Comparison of ENCODE assay signal across 1 cellular context in the genomic region with DNA sequence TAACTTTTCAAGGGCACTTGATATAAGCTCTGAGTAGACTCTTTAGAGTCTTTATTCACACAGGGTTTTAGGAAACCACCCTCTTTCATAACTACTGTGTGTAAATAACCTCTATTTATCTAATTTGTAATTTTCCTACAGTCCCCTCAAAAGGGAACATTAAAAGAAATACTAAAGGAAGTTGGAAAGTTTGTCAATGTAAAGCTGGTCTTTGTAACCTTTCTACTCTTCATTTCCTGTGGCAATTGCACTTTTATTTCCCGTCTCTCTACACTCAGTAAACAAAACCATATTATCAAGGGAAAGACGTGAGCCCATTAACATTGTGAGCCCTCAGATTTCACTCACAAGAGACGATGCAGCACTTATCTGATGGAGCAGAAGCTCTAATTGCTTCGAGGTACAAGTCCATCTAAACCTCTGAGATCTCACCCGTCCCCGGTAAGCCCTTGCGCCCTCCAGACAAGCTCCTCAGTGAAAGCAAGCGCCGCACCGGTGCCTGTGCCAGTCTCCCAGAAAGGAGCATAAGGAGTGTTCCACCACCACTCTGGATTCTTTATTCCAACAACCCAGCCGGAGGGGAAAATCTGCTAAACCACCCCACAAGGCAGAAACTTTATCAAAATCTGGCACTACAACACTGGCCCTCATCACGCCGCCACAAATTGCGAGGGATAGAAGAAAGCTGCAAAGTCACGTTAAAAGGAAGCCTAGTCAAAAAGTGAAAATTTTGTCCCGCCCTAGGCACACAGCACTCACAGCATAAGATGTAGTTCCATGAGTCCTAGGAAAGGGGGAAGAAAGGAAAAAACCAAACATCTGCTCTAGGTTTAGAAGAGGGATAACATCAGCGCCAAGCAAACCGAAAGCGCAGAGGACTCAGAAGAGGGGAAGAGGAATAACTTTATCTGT.
TF ChIP-seq lines count a peak whose summit lies in the region.

No MANE protein-coding gene starts in this region.

TF ChIP-seq in SK-N-SH, 30 proteins besides CTCF, POLR2A, EP300 and RAD21 (continued from another document):
- TF ChIP-seq, protein P1, sequence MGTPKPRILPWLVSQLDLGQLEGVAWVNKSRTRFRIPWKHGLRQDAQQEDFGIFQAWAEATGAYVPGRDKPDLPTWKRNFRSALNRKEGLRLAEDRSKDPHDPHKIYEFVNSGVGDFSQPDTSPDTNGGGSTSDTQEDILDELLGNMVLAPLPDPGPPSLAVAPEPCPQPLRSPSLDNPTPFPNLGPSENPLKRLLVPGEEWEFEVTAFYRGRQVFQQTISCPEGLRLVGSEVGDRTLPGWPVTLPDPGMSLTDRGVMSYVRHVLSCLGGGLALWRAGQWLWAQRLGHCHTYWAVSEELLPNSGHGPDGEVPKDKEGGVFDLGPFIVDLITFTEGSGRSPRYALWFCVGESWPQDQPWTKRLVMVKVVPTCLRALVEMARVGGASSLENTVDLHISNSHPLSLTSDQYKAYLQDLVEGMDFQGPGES (IDR thresholded peaks at IDR 0.05; ENCODE audit: low read depth, low read length) = no peak
- TF ChIP-seq RCOR1 (IDR thresholded peaks at IDR 0.05; ENCODE audit: low read length) (no peak), NFIC (IDR thresholded peaks at IDR 0.05; ENCODE audit: borderline replicate concordance) (no peak), FOSL2 (IDR thresholded peaks at IDR 0.05; ENCODE audit: borderline replicate concordance, low read depth) (no peak)
- TF ChIP-seq, protein P2, sequence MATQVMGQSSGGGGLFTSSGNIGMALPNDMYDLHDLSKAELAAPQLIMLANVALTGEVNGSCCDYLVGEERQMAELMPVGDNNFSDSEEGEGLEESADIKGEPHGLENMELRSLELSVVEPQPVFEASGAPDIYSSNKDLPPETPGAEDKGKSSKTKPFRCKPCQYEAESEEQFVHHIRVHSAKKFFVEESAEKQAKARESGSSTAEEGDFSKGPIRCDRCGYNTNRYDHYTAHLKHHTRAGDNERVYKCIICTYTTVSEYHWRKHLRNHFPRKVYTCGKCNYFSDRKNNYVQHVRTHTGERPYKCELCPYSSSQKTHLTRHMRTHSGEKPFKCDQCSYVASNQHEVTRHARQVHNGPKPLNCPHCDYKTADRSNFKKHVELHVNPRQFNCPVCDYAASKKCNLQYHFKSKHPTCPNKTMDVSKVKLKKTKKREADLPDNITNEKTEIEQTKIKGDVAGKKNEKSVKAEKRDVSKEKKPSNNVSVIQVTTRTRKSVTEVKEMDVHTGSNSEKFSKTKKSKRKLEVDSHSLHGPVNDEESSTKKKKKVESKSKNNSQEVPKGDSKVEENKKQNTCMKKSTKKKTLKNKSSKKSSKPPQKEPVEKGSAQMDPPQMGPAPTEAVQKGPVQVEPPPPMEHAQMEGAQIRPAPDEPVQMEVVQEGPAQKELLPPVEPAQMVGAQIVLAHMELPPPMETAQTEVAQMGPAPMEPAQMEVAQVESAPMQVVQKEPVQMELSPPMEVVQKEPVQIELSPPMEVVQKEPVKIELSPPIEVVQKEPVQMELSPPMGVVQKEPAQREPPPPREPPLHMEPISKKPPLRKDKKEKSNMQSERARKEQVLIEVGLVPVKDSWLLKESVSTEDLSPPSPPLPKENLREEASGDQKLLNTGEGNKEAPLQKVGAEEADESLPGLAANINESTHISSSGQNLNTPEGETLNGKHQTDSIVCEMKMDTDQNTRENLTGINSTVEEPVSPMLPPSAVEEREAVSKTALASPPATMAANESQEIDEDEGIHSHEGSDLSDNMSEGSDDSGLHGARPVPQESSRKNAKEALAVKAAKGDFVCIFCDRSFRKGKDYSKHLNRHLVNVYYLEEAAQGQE (IDR thresholded peaks at IDR 0.05; ENCODE audit: low read depth, low read length) = no peak
